Comparison of ENCODE assay signal across 15 cellular contexts in the genomic region with DNA sequence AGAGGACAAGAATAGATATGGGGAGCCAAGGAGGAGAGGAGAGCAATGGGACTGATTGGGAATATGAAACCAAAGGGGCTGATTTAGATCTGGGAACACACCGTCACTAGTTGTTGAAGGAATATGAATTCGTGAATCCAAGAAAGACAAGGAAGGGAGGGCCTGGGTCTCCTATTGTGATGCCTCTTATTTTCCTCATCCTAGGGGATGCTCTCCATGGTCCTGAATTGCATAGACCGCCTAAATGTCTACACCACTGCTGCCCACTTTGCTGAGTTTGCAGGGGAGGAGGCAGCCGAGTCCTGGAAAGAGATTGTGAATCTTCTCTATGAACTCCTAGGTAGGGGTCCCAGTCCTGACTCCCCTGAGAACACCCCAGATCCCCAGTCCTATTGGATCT. TPM values are rescaled to one million over a fixed set of nuclear protein-coding genes. Genes with fewer than 3 reads are reported as not detected.
DNase-seq lines count a peak whose midpoint lies in the region; ATAC-seq, FAIRE-seq and TF ChIP-seq lines count a peak whose summit lies in the region.
"Had no signal": no experiment of that assay in that cellular context is flagged by ENCODE, and none has a peak within 500 bp of the region (broad histone marks: within the 10 kb centered on the region; RNA-seq: fewer than 3 reads in every experiment).

No MANE protein-coding gene starts in this region.

- no peak overlapping the region for H3K4me3 ChIP-seq in HepG2 (replicated peaks in 1 of 3; ENCODE audit: insufficient read depth in 1 of 3, low read depth in 2 of 3, low read length in 3 of 3)
- no peak overlapping the region for H3K4me3 ChIP-seq in right lobe of liver
- H3K4me3 ChIP-seq in fibroblast of mammary gland (ENCODE audit: control insufficient read depth, low read depth, low read length) = no peak overlapping the region

- TF ChIP-seq EP300 in HepG2 (IDR thresholded peaks at IDR 0.05; ENCODE audit: low read depth in 2 of 2, low read length in 2 of 2) = no peak
- TF ChIP-seq EP300 in HepG2 (CRISPR knock-in tag; IDR thresholded peaks at IDR 0.05; ENCODE audit: borderline replicate concordance) = no peak

- WGBS in HepG2 (ENCODE audit: low lambda C conversion rate) = 7% methylated on average over 4 of the region's 4 CpGs
- 21% methylated on average over 4 of the region's 4 CpGs for WGBS in right lobe of liver (ENCODE audit: insufficient coverage, low coverage, low lambda C conversion rate, missing lambda C conversion rate)

- no peak for TF ChIP-seq CTCF in HepG2 (CRISPR knock-in tag; IDR thresholded peaks at IDR 0.05)
- no peak for TF ChIP-seq CTCF in right lobe of liver (IDR thresholded peaks at IDR 0.05)
- no peak for TF ChIP-seq CTCF in fibroblast of mammary gland (conservative IDR thresholded peaks at IDR 0.05; ENCODE audit: control insufficient read depth, insufficient read depth, low read depth, low read length)

- no TSS peak for BruUV-seq in HepG2 (replicated peaks; lab: Mats Ljungman, UMichigan)

- CTCF ChIA-PET in HepG2 (lab: Yijun Ruan, JAX; ENCODE audit: low intra/inter-chr PET ratio, low total read pairs) = no interaction called here

- in situ Hi-C loops in HepG2 (cut with HindIII; ENCODE audit: extremely low pct_ligation_motif_present, low pct_unique_long_range_greater_than_20kb) = no loop called here

- H3K9me3 Mint-ChIP-seq in stimulated activated memory B cell treated with anti-CD40 and anti-IgM and Interleukin-4, amounts not matched to agents 10 μg/mL and 1 μg/mL and 100 μg/mL, for 72 hours = no peaks in the 10 kb centered on the region
- H3K9me3 Mint-ChIP-seq: activated B cell treated with CpG ODN at 0.5 μM for 24 hours; activated T-cell treated with anti-CD3 and anti-CD28 coated beads, Interleukin-2, amount 50 U/mL, for 4 hours; stimulated activated naive CD8-positive, alpha-beta T cell treated with anti-CD3 and anti-CD28 coated beads, Interleukin-15, Interleukin-2, amounts not matched to agents 100 ng/mL and 50 ng/mL, for 24 hours had no signal

- H3K79me2 ChIP-seq in HepG2 (ENCODE audit: insufficient read depth, low read length) = no peaks in the 10 kb centered on the region

- H3K4me3 Mint-ChIP-seq in stimulated activated memory B cell treated with anti-CD40 and anti-IgM and Interleukin-4, amounts not matched to agents 10 μg/mL and 1 μg/mL and 100 μg/mL, for 72 hours = no peak overlapping the region
- H3K4me3 Mint-ChIP-seq: activated B cell treated with CpG ODN at 0.5 μM for 24 hours; activated T-cell treated with anti-CD3 and anti-CD28 coated beads, Interleukin-2, amount 50 U/mL, for 4 hours; stimulated activated naive CD8-positive, alpha-beta T cell treated with anti-CD3 and anti-CD28 coated beads, Interleukin-15, Interleukin-2, amounts not matched to agents 100 ng/mL and 50 ng/mL, for 24 hours had no signal

- no peaks in the 10 kb centered on the region for H3K4me1 Mint-ChIP-seq in stimulated activated memory B cell treated with anti-CD40 and anti-IgM and Interleukin-4, amounts not matched to agents 10 μg/mL and 1 μg/mL and 100 μg/mL, for 72 hours
- H3K4me1 Mint-ChIP-seq: activated B cell treated with CpG ODN at 0.5 μM for 24 hours had no signal

- intact Hi-C loops in HepG2 (cut with micrococcal nuclease; ENCODE audit: unreplicated experiment) = no loop called here
- intact Hi-C loops in right lobe of liver (cut with DNase I) = no loop called here

- no peaks in the 10 kb centered on the region for H3K36me3 Mint-ChIP-seq in stimulated activated memory B cell treated with anti-CD40 and anti-IgM and Interleukin-4, amounts not matched to agents 10 μg/mL and 1 μg/mL and 100 μg/mL, for 72 hours

- H3K9ac ChIP-seq in HepG2 (ENCODE audit: insufficient read depth, low read depth, low read length) = no peak overlapping the region

- no peak for ATAC-seq in HepG2
- no peak for ATAC-seq in right lobe of liver
- no peak for ATAC-seq in stimulated activated memory B cell treated with anti-CD40 and anti-IgM and Interleukin-4, amounts not matched to agents 10 μg/mL and 1 μg/mL and 100 μg/mL, for 72 hours
- ATAC-seq: activated T-cell treated with anti-CD3 and anti-CD28 coated beads, Interleukin-2, amount 50 U/mL, for 4 hours; Right ventricle myocardium inferior had no signal

- no peak overlapping the region for H3K4me2 ChIP-seq in HepG2 (ENCODE audit: low read depth, low read length)

- POLR2A ChIA-PET in HepG2 (lab: Yijun Ruan, JAX) = no interaction called here

- H3K9me3 ChIP-seq in HepG2 (ENCODE audit: low read length) = no peaks in the 10 kb centered on the region
- no peaks in the 10 kb centered on the region for H3K9me3 ChIP-seq in right lobe of liver

- TF ChIP-seq POLR2A in HepG2 (IDR thresholded peaks at IDR 0.05; ENCODE audit: insufficient read depth in 1 of 2, low read depth in 2 of 2, low read length in 2 of 2) = no peak
- no peak for TF ChIP-seq POLR2A in right lobe of liver (IDR thresholded peaks at IDR 0.05)

- no peak overlapping the region for H3K27ac ChIP-seq in HepG2 (ENCODE audit: extremely low read length, insufficient read depth, low read length)
- H3K27ac ChIP-seq in right lobe of liver = no peak overlapping the region
- H3K27ac ChIP-seq in caudate nucleus (ENCODE audit: low read depth, low read length) = no peak overlapping the region

- no peaks in the 10 kb centered on the region for H4K20me1 ChIP-seq in HepG2 (ENCODE audit: insufficient read depth, low read length)

- H3K4me1 ChIP-seq in HepG2 (ENCODE audit: insufficient read depth, low read length) = no peaks in the 10 kb centered on the region
- H3K4me1 ChIP-seq in right lobe of liver = no peaks in the 10 kb centered on the region

- no peak for FAIRE-seq in HepG2 (lab: Jason Lieb, UNC)

- TF ChIP-seq RAD21 in HepG2 (CRISPR knock-in tag; IDR thresholded peaks at IDR 0.05) = no peak

- peaks cover 2 to 7% of the 10 kb centered on the region in 2 experiments; a peak in 2 of 5 replicates for H3K27me3 ChIP-seq in HepG2 (ENCODE audit: control insufficient read depth in 1 of 2, insufficient read depth in 2 of 2, low read length in 2 of 2)
- no peaks in the 10 kb centered on the region for H3K27me3 ChIP-seq in right lobe of liver

- H3K36me3 ChIP-seq in HepG2 (replicated peaks in 1 of 2; ENCODE audit: control insufficient read depth in 1 of 2, insufficient read depth in 2 of 2, low read length in 2 of 2) (no peaks in the 10 kb centered on the region), right lobe of liver (no peaks in the 10 kb centered on the region)

- H3K27ac Mint-ChIP-seq in stimulated activated memory B cell treated with anti-CD40 and anti-IgM and Interleukin-4, amounts not matched to agents 10 μg/mL and 1 μg/mL and 100 μg/mL, for 72 hours = no peak overlapping the region
- H3K27ac Mint-ChIP-seq: activated B cell treated with CpG ODN at 0.5 μM for 24 hours; stimulated activated naive CD8-positive, alpha-beta T cell treated with anti-CD3 and anti-CD28 coated beads, Interleukin-15, Interleukin-2, amounts not matched to agents 100 ng/mL and 50 ng/mL, for 24 hours had no signal

- no peak overlapping the region for H2AFZ ChIP-seq in HepG2 (ENCODE audit: low read length)

- peaks cover 13% of the 10 kb centered on the region for H3K27me3 Mint-ChIP-seq in stimulated activated memory B cell treated with anti-CD40 and anti-IgM and Interleukin-4, amounts not matched to agents 10 μg/mL and 1 μg/mL and 100 μg/mL, for 72 hours
- H3K27me3 Mint-ChIP-seq: stimulated activated naive CD8-positive, alpha-beta T cell treated with anti-CD3 and anti-CD28 coated beads, Interleukin-15, Interleukin-2, amounts not matched to agents 100 ng/mL and 50 ng/mL, for 24 hours had no signal

- peak; percentile 18 for DNase-seq in HepG2 (ENCODE audit: low spot score)
- no peak for DNase-seq in right lobe of liver
- peak; percentile 44 for DNase-seq in OCI-M1 (lab: John Stamatoyannopoulos, UW)
- peak; percentile 16 for DNase-seq in fibroblast of mammary gland (ENCODE audit: low read depth)
- no peak for DNase-seq in Ammon's horn (ENCODE audit: low spot score)
- no peak for DNase-seq in NCI-H2081 (lab: John Stamatoyannopoulos, UW)
- DNase-seq in caudate nucleus (lab: John Stamatoyannopoulos, UW) = no peak
- DNase-seq: activated B cell treated with CpG ODN at 0.5 μM for 24 hours; activated T-cell treated with anti-CD3 and anti-CD28 coated beads, Interleukin-2, amount 50 U/mL, for 4 hours; AML-193; MM.1S; NCI-H510A treated with DMSO at 0.1 percent for 48 hours had no signal

RNA-seq across cellular contexts. Expression of a gene that starts 21.5 kb away (rescaled TPM):
- total RNA-seq in HepG2 (2016; rRNA removed; fragmentation: Illumina TruSeq; extraction: Trizol) (not detected in 2 replicates), right lobe of liver (1 to 10 TPM in 1 of 6 experiments, under 1 TPM in 5; 0.12 to 1.1 (median 0.49) TPM)
- total RNA-seq in HepG2 (2016; cell fraction: cytosol; rRNA removed; fragmentation: Illumina TruSeq; extraction: Trizol; ENCODE audit: low read depth) = not detected in 2 replicates
- not detected in 2 replicates for total RNA-seq in HepG2 (2016; cell fraction: insoluble cytoplasmic fraction; rRNA removed; fragmentation: Illumina TruSeq; extraction: Trizol)
- total RNA-seq in HepG2 (2016; cell fraction: membrane; rRNA removed; fragmentation: Illumina TruSeq; extraction: Trizol) = not detected in 2 replicates
- total RNA-seq in HepG2 (2016; cell fraction: nucleus; rRNA removed; fragmentation: Illumina TruSeq; extraction: Trizol) = not detected in 2 replicates
- polyA plus RNA-seq in HepG2 (2011; rRNA removed) = 0.03 and 0.14 TPM in 2 replicates
- 0.03 TPM in 1 of 2 replicates, not detected in the other for polyA plus RNA-seq in HepG2 (2011; cell fraction: cytosol; rRNA removed)
- 0.69 and 0.71 TPM in 2 replicates for polyA plus RNA-seq in HepG2 (2011; cell fraction: nucleus; rRNA removed)
- polyA plus RNA-seq in HepG2 (2012) = 0.05 and 0.35 TPM in 2 replicates
- polyA plus RNA-seq in HepG2 (2016; cell fraction: cytosol; fragmentation: Illumina TruSeq; extraction: Trizol; ENCODE audit: low read depth) = not detected in 2 replicates
- polyA plus RNA-seq in HepG2 (2016; cell fraction: insoluble cytoplasmic fraction; fragmentation: Illumina TruSeq; extraction: Trizol; ENCODE audit: low read depth) = not detected in 2 replicates
- polyA plus RNA-seq in HepG2 (2016; cell fraction: membrane; fragmentation: Illumina TruSeq; extraction: Trizol; ENCODE audit: low read depth) = not detected in 2 replicates
- polyA plus RNA-seq in HepG2 (2016; cell fraction: nucleus; fragmentation: Illumina TruSeq; extraction: Trizol; ENCODE audit: insufficient read depth, low read depth) = 0.05 TPM in 1 of 2 replicates, not detected in the other
- 0.05 and 0.40 TPM in 2 replicates for polyA minus RNA-seq in HepG2 (2011; rRNA and poly(A)+ RNA removed; ENCODE audit: low replicate concordance)
- not detected in 2 replicates for polyA minus RNA-seq in HepG2 (2011; cell fraction: cytosol; rRNA and poly(A)+ RNA removed)
- polyA minus RNA-seq in HepG2 (2011; cell fraction: nucleus; rRNA and poly(A)+ RNA removed) = 0.13 TPM in 1 of 2 replicates, not detected in the other

RNA-seq across cellular contexts. Expression of a gene that starts 29.0 kb away (rescaled TPM):
- not detected in 2 replicates for total RNA-seq in HepG2 (2016; rRNA removed; fragmentation: Illumina TruSeq; extraction: Trizol)
- not detected in 2 replicates for total RNA-seq in HepG2 (2016; cell fraction: cytosol; rRNA removed; fragmentation: Illumina TruSeq; extraction: Trizol; ENCODE audit: low read depth)
- total RNA-seq in HepG2 (2016; cell fraction: insoluble cytoplasmic fraction; rRNA removed; fragmentation: Illumina TruSeq; extraction: Trizol) = not detected in 2 replicates
- not detected in 2 replicates for total RNA-seq in HepG2 (2016; cell fraction: membrane; rRNA removed; fragmentation: Illumina TruSeq; extraction: Trizol)
- not detected in 2 replicates for total RNA-seq in HepG2 (2016; cell fraction: nucleus; rRNA removed; fragmentation: Illumina TruSeq; extraction: Trizol)
- polyA plus RNA-seq in HepG2 (2011; rRNA removed) = not detected in 2 replicates
- polyA plus RNA-seq in HepG2 (2011; cell fraction: cytosol; rRNA removed) = not detected in 2 replicates
- polyA plus RNA-seq in HepG2 (2011; cell fraction: nucleus; rRNA removed) = not detected in 2 replicates
- polyA plus RNA-seq in HepG2 (2012) = 0.08 and 0.17 TPM in 2 replicates
- not detected in 2 replicates for polyA plus RNA-seq in HepG2 (2016; cell fraction: cytosol; fragmentation: Illumina TruSeq; extraction: Trizol; ENCODE audit: low read depth)
- not detected in 2 replicates for polyA plus RNA-seq in HepG2 (2016; cell fraction: insoluble cytoplasmic fraction; fragmentation: Illumina TruSeq; extraction: Trizol; ENCODE audit: low read depth)
- polyA plus RNA-seq in HepG2 (2016; cell fraction: membrane; fragmentation: Illumina TruSeq; extraction: Trizol; ENCODE audit: low read depth) = not detected in 2 replicates
- polyA plus RNA-seq in HepG2 (2016; cell fraction: nucleus; fragmentation: Illumina TruSeq; extraction: Trizol; ENCODE audit: insufficient read depth, low read depth) = not detected in 2 replicates
- not detected in 2 replicates for polyA minus RNA-seq in HepG2 (2011; rRNA and poly(A)+ RNA removed; ENCODE audit: low replicate concordance)
- not detected in 2 replicates for polyA minus RNA-seq in HepG2 (2011; cell fraction: cytosol; rRNA and poly(A)+ RNA removed)
- polyA minus RNA-seq in HepG2 (2011; cell fraction: nucleus; rRNA and poly(A)+ RNA removed) = not detected in 2 replicates
- total RNA-seq in right lobe of liver = 1 to 10 TPM in 2 of 6 experiments, under 1 TPM in 4; 0.77 to 1.5 (median 0.93) TPM

RNA-seq across cellular contexts. Expression of a gene that starts 52.1 kb away (rescaled TPM):
- total RNA-seq in HepG2 (2016; rRNA removed; fragmentation: Illumina TruSeq; extraction: Trizol) (7.4 and 10.0 TPM in 2 replicates), right lobe of liver (10 to 100 TPM in 3 of 6 experiments, 1 to 10 TPM in 3; 7.6 to 19.8 (median 9.8) TPM)
- total RNA-seq in HepG2 (2016; cell fraction: cytosol; rRNA removed; fragmentation: Illumina TruSeq; extraction: Trizol; ENCODE audit: low read depth) = 6.0 TPM in 2 replicates
- total RNA-seq in HepG2 (2016; cell fraction: insoluble cytoplasmic fraction; rRNA removed; fragmentation: Illumina TruSeq; extraction: Trizol) = 6.7 and 10.1 TPM in 2 replicates
- total RNA-seq in HepG2 (2016; cell fraction: membrane; rRNA removed; fragmentation: Illumina TruSeq; extraction: Trizol) = 6.6 and 6.9 TPM in 2 replicates
- total RNA-seq in HepG2 (2016; cell fraction: nucleus; rRNA removed; fragmentation: Illumina TruSeq; extraction: Trizol) = 7.8 and 8.6 TPM in 2 replicates
- polyA plus RNA-seq in HepG2 (2011; rRNA removed) = 11.0 and 11.5 TPM in 2 replicates
- 5.8 and 10.9 TPM in 2 replicates for polyA plus RNA-seq in HepG2 (2011; cell fraction: cytosol; rRNA removed)
- polyA plus RNA-seq in HepG2 (2011; cell fraction: nucleus; rRNA removed) = 28.8 and 32.0 TPM in 2 replicates
- polyA plus RNA-seq in HepG2 (2012) = 5.4 and 7.0 TPM in 2 replicates
- polyA plus RNA-seq in HepG2 (2016; cell fraction: cytosol; fragmentation: Illumina TruSeq; extraction: Trizol; ENCODE audit: low read depth) = 5.1 and 5.9 TPM in 2 replicates
- 7.4 and 8.0 TPM in 2 replicates for polyA plus RNA-seq in HepG2 (2016; cell fraction: insoluble cytoplasmic fraction; fragmentation: Illumina TruSeq; extraction: Trizol; ENCODE audit: low read depth)
- 5.4 and 6.1 TPM in 2 replicates for polyA plus RNA-seq in HepG2 (2016; cell fraction: membrane; fragmentation: Illumina TruSeq; extraction: Trizol; ENCODE audit: low read depth)
- polyA plus RNA-seq in HepG2 (2016; cell fraction: nucleus; fragmentation: Illumina TruSeq; extraction: Trizol; ENCODE audit: insufficient read depth, low read depth) = 18.2 and 20.4 TPM in 2 replicates
- polyA minus RNA-seq in HepG2 (2011; rRNA and poly(A)+ RNA removed; ENCODE audit: low replicate concordance) = 5.8 and 6.2 TPM in 2 replicates
- polyA minus RNA-seq in HepG2 (2011; cell fraction: cytosol; rRNA and poly(A)+ RNA removed) = 4.2 and 5.5 TPM in 2 replicates
- 3.7 and 4.5 TPM in 2 replicates for polyA minus RNA-seq in HepG2 (2011; cell fraction: nucleus; rRNA and poly(A)+ RNA removed)

Comparison
In these comparisons a context has a peak if more than half of its experiments do, and no peak if none do; other contexts are left out.
1. DNase-seq: peak in HepG2 (single experiment), OCI-M1 (single experiment) and fibroblast of mammary gland (single experiment); none in right lobe of liver (0 of 3), Ammon's horn (single experiment), NCI-H2081 (0 of 2) and caudate nucleus (0 of 61).